25 cellular contexts compared by ENCODE assay signal in genomic region chr20:7938058-7938457, GRCh38. TPM values are rescaled to one million over a fixed set of nuclear protein-coding genes. Genes with fewer than 3 reads are reported as not detected.
"Had no signal": no experiment of that assay in that cellular context is flagged by ENCODE, and none has a peak within 500 bp of the region (broad histone marks: within the 10 kb centered on the region; RNA-seq: fewer than 3 reads in every experiment).

No MANE protein-coding gene starts in this region.

- DNase-seq: cortex of kidney; dorsolateral prefrontal cortex; effector CD8-positive, alpha-beta T cell; glutamatergic neuron; immature natural killer cell; left ventricle myocardium inferior; mesendoderm; naive thymus-derived CD8-positive, alpha-beta T cell; psoas muscle; sigmoid colon; stimulated activated CD4-positive, alpha-beta T cell treated with anti-CD3 and anti-CD28 coated beads, Interleukin-4, amount 100 ng/mL, for 1 hour; stimulated activated CD8-positive, alpha-beta memory T cell treated with anti-CD3 and anti-CD28 coated beads, Interleukin-4, amount 100 ng/mL, for 48 hours; stimulated activated naive CD8-positive, alpha-beta T cell treated with anti-CD3 and anti-CD28 coated beads, Interleukin-15, Interleukin-2, amounts not matched to agents 100 U/mL and 50 U/mL, for 24 hours; thyroid gland; uterus had no signal

- H3K27ac ChIP-seq: dorsolateral prefrontal cortex, epithelial cell of prostate, esophagus muscularis mucosa, gastroesophageal sphincter, left ventricle myocardium inferior, neutrophil, psoas muscle, sigmoid colon, suprapubic skin, thyroid gland, uterus had no signal

- ATAC-seq: gastroesophageal sphincter; naive thymus-derived CD8-positive, alpha-beta T cell; psoas muscle; stimulated activated effector memory CD8-positive, alpha-beta T cell treated with anti-CD3 and anti-CD28 coated beads, Interleukin-12 subunit alpha, Interleukin-12 subunit beta, amount 100 ng/mL, for 72 hours; stimulated activated naive CD8-positive, alpha-beta T cell treated with anti-CD3 and anti-CD28 coated beads, Interleukin-15, Interleukin-2, amounts not matched to agents 100 U/mL and 50 U/mL, for 24 hours had no signal

RNA-seq across cellular contexts. Expression of gene HAO1, which starts 2.2 kb away (rescaled TPM):
- total RNA-seq: esophagus muscularis mucosa; gastroesophageal sphincter; left ventricle myocardium inferior; lung; naive thymus-derived CD8-positive, alpha-beta T cell; osteoblast; psoas muscle; sigmoid colon; thyroid gland; uterus had no signal
- polyA plus RNA-seq: immature natural killer cell; keratinocyte; lung; naive thymus-derived CD8-positive, alpha-beta T cell; neural cell; psoas muscle; sigmoid colon had no signal
